1 cellular context compared by ENCODE assay signal in the genomic region with DNA sequence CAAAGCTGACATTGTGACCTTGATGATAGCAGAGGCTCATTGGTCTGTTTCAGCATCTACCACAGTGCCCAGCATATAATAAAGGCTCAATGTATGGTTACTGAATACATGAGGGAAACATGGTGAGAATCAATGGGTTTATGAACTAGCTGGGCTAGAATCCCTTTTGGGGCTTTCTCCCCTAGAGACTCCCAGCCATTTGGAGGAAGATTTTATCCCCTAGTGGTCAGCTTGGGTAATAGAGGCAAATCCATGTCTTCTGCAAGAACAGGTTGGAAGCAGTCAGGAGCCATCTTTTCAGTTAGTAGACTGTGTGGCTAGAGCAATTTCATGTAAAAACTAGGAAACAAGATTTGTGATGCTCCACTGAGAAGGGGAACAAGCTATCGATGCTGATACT.
TF ChIP-seq lines count a peak whose summit lies in the region.

No MANE protein-coding gene starts in this region.

TF ChIP-seq in H1, 55 proteins besides CTCF, POLR2A, EP300 and RAD21:
- TF ChIP-seq, protein P1, sequence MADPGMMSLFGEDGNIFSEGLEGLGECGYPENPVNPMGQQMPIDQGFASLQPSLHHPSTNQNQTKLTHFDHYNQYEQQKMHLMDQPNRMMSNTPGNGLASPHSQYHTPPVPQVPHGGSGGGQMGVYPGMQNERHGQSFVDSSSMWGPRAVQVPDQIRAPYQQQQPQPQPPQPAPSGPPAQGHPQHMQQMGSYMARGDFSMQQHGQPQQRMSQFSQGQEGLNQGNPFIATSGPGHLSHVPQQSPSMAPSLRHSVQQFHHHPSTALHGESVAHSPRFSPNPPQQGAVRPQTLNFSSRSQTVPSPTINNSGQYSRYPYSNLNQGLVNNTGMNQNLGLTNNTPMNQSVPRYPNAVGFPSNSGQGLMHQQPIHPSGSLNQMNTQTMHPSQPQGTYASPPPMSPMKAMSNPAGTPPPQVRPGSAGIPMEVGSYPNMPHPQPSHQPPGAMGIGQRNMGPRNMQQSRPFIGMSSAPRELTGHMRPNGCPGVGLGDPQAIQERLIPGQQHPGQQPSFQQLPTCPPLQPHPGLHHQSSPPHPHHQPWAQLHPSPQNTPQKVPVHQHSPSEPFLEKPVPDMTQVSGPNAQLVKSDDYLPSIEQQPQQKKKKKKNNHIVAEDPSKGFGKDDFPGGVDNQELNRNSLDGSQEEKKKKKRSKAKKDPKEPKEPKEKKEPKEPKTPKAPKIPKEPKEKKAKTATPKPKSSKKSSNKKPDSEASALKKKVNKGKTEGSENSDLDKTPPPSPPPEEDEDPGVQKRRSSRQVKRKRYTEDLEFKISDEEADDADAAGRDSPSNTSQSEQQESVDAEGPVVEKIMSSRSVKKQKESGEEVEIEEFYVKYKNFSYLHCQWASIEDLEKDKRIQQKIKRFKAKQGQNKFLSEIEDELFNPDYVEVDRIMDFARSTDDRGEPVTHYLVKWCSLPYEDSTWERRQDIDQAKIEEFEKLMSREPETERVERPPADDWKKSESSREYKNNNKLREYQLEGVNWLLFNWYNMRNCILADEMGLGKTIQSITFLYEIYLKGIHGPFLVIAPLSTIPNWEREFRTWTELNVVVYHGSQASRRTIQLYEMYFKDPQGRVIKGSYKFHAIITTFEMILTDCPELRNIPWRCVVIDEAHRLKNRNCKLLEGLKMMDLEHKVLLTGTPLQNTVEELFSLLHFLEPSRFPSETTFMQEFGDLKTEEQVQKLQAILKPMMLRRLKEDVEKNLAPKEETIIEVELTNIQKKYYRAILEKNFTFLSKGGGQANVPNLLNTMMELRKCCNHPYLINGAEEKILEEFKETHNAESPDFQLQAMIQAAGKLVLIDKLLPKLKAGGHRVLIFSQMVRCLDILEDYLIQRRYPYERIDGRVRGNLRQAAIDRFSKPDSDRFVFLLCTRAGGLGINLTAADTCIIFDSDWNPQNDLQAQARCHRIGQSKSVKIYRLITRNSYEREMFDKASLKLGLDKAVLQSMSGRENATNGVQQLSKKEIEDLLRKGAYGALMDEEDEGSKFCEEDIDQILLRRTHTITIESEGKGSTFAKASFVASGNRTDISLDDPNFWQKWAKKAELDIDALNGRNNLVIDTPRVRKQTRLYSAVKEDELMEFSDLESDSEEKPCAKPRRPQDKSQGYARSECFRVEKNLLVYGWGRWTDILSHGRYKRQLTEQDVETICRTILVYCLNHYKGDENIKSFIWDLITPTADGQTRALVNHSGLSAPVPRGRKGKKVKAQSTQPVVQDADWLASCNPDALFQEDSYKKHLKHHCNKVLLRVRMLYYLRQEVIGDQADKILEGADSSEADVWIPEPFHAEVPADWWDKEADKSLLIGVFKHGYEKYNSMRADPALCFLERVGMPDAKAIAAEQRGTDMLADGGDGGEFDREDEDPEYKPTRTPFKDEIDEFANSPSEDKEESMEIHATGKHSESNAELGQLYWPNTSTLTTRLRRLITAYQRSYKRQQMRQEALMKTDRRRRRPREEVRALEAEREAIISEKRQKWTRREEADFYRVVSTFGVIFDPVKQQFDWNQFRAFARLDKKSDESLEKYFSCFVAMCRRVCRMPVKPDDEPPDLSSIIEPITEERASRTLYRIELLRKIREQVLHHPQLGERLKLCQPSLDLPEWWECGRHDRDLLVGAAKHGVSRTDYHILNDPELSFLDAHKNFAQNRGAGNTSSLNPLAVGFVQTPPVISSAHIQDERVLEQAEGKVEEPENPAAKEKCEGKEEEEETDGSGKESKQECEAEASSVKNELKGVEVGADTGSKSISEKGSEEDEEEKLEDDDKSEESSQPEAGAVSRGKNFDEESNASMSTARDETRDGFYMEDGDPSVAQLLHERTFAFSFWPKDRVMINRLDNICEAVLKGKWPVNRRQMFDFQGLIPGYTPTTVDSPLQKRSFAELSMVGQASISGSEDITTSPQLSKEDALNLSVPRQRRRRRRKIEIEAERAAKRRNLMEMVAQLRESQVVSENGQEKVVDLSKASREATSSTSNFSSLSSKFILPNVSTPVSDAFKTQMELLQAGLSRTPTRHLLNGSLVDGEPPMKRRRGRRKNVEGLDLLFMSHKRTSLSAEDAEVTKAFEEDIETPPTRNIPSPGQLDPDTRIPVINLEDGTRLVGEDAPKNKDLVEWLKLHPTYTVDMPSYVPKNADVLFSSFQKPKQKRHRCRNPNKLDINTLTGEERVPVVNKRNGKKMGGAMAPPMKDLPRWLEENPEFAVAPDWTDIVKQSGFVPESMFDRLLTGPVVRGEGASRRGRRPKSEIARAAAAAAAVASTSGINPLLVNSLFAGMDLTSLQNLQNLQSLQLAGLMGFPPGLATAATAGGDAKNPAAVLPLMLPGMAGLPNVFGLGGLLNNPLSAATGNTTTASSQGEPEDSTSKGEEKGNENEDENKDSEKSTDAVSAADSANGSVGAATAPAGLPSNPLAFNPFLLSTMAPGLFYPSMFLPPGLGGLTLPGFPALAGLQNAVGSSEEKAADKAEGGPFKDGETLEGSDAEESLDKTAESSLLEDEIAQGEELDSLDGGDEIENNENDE (IDR thresholded peaks at IDR 0.05; ENCODE audit: insufficient replicate concordance, low read length) = no peak
- TF ChIP-seq TEAD4 (IDR thresholded peaks at IDR 0.05; ENCODE audit: low read depth, low read length) (no peak), YY1 (IDR thresholded peaks at IDR 0.05; ENCODE audit: low read depth, low read length) (no peak), PHF8 (conservative IDR thresholded peaks at IDR 0.05; ENCODE audit: low read depth, low read length) (no peak), EGR1 (IDR thresholded peaks at IDR 0.05; ENCODE audit: borderline replicate concordance, low read depth, low read length) (no peak), NANOG (IDR thresholded peaks at IDR 0.05; ENCODE audit: insufficient read depth, low read depth, low read length, poor library complexity, severe bottlenecking) (no peak), RNF2 (IDR thresholded peaks at IDR 0.05; ENCODE audit: borderline replicate concordance, low read depth, low read length, missing control alignments, poor library complexity, severe bottlenecking) (no peak), HDAC2 (IDR thresholded peaks at IDR 0.05; ENCODE audit: borderline replicate concordance in 1 of 2, low read depth in 2 of 2, low read length in 2 of 2) (no peak), POLR2AphosphoS5 (IDR thresholded peaks at IDR 0.05; ENCODE audit: low read depth, low read length) (no peak), TAF1 (IDR thresholded peaks at IDR 0.05; ENCODE audit: low read depth, low read length) (no peak), SIN3A (conservative IDR thresholded peaks at IDR 0.05 in 1 of 2, IDR thresholded peaks at IDR 0.05 in 1 of 2; ENCODE audit: low read depth in 1 of 2, low read length in 2 of 2) (no peak), HDAC6 (IDR thresholded peaks at IDR 0.05; ENCODE audit: low read depth, low read length) (no peak), SUZ12 (IDR thresholded peaks at IDR 0.05; ENCODE audit: low read length) (no peak), TBP (IDR thresholded peaks at IDR 0.05; ENCODE audit: low read depth, low read length) (no peak), JUND (IDR thresholded peaks at IDR 0.05; ENCODE audit: low read length) (no peak), KDM1A (IDR thresholded peaks at IDR 0.05; ENCODE audit: borderline replicate concordance, low read length) (no peak), CHD2 (IDR thresholded peaks at IDR 0.05; ENCODE audit: low read length) (no peak), RBBP5 (IDR thresholded peaks at IDR 0.05; ENCODE audit: borderline replicate concordance, low read depth, low read length) (no peak)
